Comparison of ENCODE assay signal across 8 cellular contexts in the genomic region with DNA sequence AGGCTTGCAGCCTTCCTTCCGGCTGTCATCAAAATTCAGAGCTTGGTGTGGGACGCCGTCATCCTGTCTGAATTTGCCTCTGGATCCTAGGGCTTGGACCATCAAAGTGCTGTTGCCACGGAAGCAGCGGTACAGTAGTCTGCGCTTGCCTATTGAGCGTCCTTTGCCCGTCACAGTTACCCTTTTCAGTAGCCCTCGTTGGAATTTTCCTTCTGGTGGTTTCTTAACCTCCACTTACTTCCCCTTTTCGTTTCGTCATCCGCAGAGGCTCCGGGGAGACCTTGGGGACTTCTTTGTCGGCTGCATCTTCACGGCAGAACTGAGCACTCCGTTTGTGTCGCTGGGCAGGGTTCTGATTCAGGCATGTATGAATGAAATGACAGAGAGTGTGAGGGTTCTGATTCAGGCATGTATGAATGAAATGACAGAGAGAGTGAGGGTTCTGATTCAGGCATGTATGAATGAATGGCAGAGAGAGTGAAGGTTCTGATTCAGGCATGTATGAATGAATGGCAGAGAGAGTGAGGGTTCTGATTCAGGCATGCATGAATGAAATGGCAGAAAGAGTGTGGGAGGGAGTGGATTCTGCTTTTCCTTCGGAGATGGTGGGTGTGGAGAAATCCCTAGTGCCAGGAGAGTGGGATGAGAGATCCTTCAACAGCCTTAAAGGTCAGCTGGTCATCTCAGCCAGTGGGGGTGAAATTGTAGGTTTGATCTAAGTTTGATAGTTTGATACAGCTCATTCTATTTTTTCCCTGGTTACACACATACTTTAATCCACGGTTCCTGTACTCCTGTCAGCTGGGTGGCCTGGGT. TPM values are rescaled to one million over a fixed set of nuclear protein-coding genes. Genes with fewer than 3 reads are reported as not detected.
DNase-seq lines count a peak whose midpoint lies in the region; ATAC-seq, FAIRE-seq and TF ChIP-seq lines count a peak whose summit lies in the region.

No MANE protein-coding gene starts in this region.

- H3K36me3 ChIP-seq in Peyer's patch: peaks cover 0 to 35% (median 0%) of the 10 kb centered on the region in 3 donors
- peaks cover 0 to 39% of the 10 kb centered on the region in 2 donors for H3K36me3 ChIP-seq in gastrocnemius medialis

- in situ Hi-C loops in gastrocnemius medialis (cut with MboI; ENCODE audit: low sequenced_read_pairs in 4 of 4): no loop called here

- peak; percentile 76 for ATAC-seq in HG02642 (IDR thresholded peaks at IDR 0.05; ENCODE audit: poor library complexity, unreplicated experiment)
- ATAC-seq in left lobe of liver: peak; percentile 30
- ATAC-seq in gastrocnemius medialis: no peak

- no peaks in the 10 kb centered on the region for H3K4me1 ChIP-seq in Peyer's patch
- no peaks in the 10 kb centered on the region for H3K4me1 ChIP-seq in gastrocnemius medialis

- TF ChIP-seq POLR2A in Peyer's patch (IDR thresholded peaks at IDR 0.05) (no peak), gastrocnemius medialis (IDR thresholded peaks at IDR 0.05) (no peak)

- DNase-seq in GM18507 (ENCODE audit: extremely low spot score, insufficient read length, low read depth): peak; percentile 42
- DNase-seq in Peyer's patch: peak in 2 of 3 donors; percentile 60 to 65
- no peak for DNase-seq in left lobe of liver (ENCODE audit: low spot score)
- no peak for DNase-seq in gastrocnemius medialis
- DNase-seq in HuH-7.5 (ENCODE audit: low spot score): no peak
- DNase-seq in dorsolateral prefrontal cortex: no peak
- no peak for DNase-seq in NCI-H2196 (lab: John Stamatoyannopoulos, UW; ENCODE audit: unreplicated experiment)

- no peaks in the 10 kb centered on the region for H3K27me3 ChIP-seq in Peyer's patch
- H3K27me3 ChIP-seq in gastrocnemius medialis: no peaks in the 10 kb centered on the region
- H3K27me3 ChIP-seq in dorsolateral prefrontal cortex: no peaks in the 10 kb centered on the region

- H3K9me3 ChIP-seq in Peyer's patch (no peaks in the 10 kb centered on the region), gastrocnemius medialis (no peaks in the 10 kb centered on the region)

- intact Hi-C loops in gastrocnemius medialis (cut with DNase I; ENCODE audit: low total_unique reads) (no loop called here), dorsolateral prefrontal cortex (cut with DNase I) (no loop called here)

- H3K4me3 ChIP-seq in Peyer's patch: no peak overlapping the region
- H3K4me3 ChIP-seq in gastrocnemius medialis: no peak overlapping the region
- peak overlapping the region in 2 of 59 donors; percentile 12 to 14 for H3K4me3 ChIP-seq in dorsolateral prefrontal cortex

- FAIRE-seq in GM18507 (lab: Jason Lieb, UNC): peak; percentile 95

- H3K27ac ChIP-seq in Peyer's patch (peak overlapping the region in 1 of 4 donors; percentile 44), gastrocnemius medialis (no peak overlapping the region), dorsolateral prefrontal cortex (peak overlapping the region in 2 of 59 donors; percentile 11 to 44)

- no peak for TF ChIP-seq CTCF in Peyer's patch (IDR thresholded peaks at IDR 0.05)
- no peak for TF ChIP-seq CTCF in gastrocnemius medialis (IDR thresholded peaks at IDR 0.05 in 4 of 5, conservative IDR thresholded peaks at IDR 0.05 in 1 of 5)
- no peak for TF ChIP-seq CTCF in dorsolateral prefrontal cortex (IDR thresholded peaks at IDR 0.05 in 54 of 56, conservative IDR thresholded peaks at IDR 0.05 in 2 of 56; ENCODE audit: low read depth in 1 of 56, partially characterized antibody in 56 of 56)

RNA-seq across cellular contexts. Expression of gene TLCD3A, which starts 8.1 kb away (rescaled TPM):
- 10 to 100 TPM in 1 of 4 donors, 1 to 10 TPM in 3; 7.4 to 32.0 (median 9.4) TPM for total RNA-seq in Peyer's patch
- 0.50 TPM for total RNA-seq in left lobe of liver
- 1 to 10 TPM in 2 of 4 donors, under 1 TPM in 2; 0.39 to 1.4 (median 0.86) TPM for total RNA-seq in gastrocnemius medialis
- 10 to 100 TPM in 18 of 120 experiments, 1 to 10 TPM in 102; 4.2 to 19.9 (median 7.4) TPM for total RNA-seq in dorsolateral prefrontal cortex

RNA-seq across cellular contexts. Expression of gene GEMIN4, which starts 11.6 kb away (rescaled TPM):
- total RNA-seq in Peyer's patch (10 to 100 TPM in 3 of 4 donors, 1 to 10 TPM in 1; 8.4 to 49.5 (median 16.8) TPM), left lobe of liver (7.4 TPM), gastrocnemius medialis (10 to 100 TPM; 10.6 to 21.6 (median 18.9) TPM), dorsolateral prefrontal cortex (10 to 100 TPM in 117 of 120 experiments, 1 to 10 TPM in 3; 9.5 to 23.3 (median 14.0) TPM)

RNA-seq across cellular contexts. Expression of gene VPS53, which starts 25.8 kb away (rescaled TPM):
- total RNA-seq in Peyer's patch (100 to 1,000 TPM in 1 of 4 donors, 10 to 100 TPM in 3; 51.3 to 151 (median 65.5) TPM), left lobe of liver (25.5 TPM), gastrocnemius medialis (10 to 100 TPM; 18.0 to 24.1 (median 21.0) TPM), dorsolateral prefrontal cortex (100 to 1,000 TPM in 118 of 120 experiments, 10 to 100 TPM in 2; 97.4 to 231 (median 164) TPM)

RNA-seq across cellular contexts. Expression of gene GLOD4, which starts 41.6 kb away (rescaled TPM):
- total RNA-seq in Peyer's patch (10 to 100 TPM; 52.0 to 94.8 (median 72.0) TPM), left lobe of liver (35.4 TPM), gastrocnemius medialis (10 to 100 TPM; 17.6 to 38.1 (median 22.8) TPM), dorsolateral prefrontal cortex (10 to 100 TPM; 33.7 to 99.3 (median 65.6) TPM)

RNA-seq across cellular contexts. Expression of gene MRM3, which starts 41.7 kb away (rescaled TPM):
- total RNA-seq in Peyer's patch: 10 to 100 TPM; 17.0 to 23.0 (median 22.2) TPM
- 13.3 TPM for total RNA-seq in left lobe of liver
- 10 to 100 TPM; 24.2 to 58.2 (median 33.0) TPM for total RNA-seq in gastrocnemius medialis
- total RNA-seq in dorsolateral prefrontal cortex: 10 to 100 TPM in 117 of 120 experiments, 1 to 10 TPM in 3; 8.5 to 20.4 (median 15.0) TPM

Comparison
In these comparisons a context has a peak if more than half of its experiments do, and no peak if none do; other contexts are left out.
1. DNase-seq: peak in GM18507 (single experiment) and Peyer's patch (2 of 3); none in left lobe of liver (single experiment), gastrocnemius medialis (0 of 2), HuH-7.5 (single experiment), dorsolateral prefrontal cortex (0 of 10) and NCI-H2196 (single experiment).
2. ATAC-seq: peak in HG02642 (single experiment) and left lobe of liver (single experiment); none in gastrocnemius medialis (0 of 2).